2 cellular contexts compared by ENCODE assay signal in genomic region chr2:216008387-216008786, GRCh38.
TF ChIP-seq lines count a peak whose summit lies in the region.

No MANE protein-coding gene starts in this region.

TF ChIP-seq in HepG2, 621 proteins besides CTCF, POLR2A, EP300 and RAD21:
- TF ChIP-seq CAMTA2 (CRISPR knock-in tag; IDR thresholded peaks at IDR 0.05; ENCODE audit: borderline replicate concordance) (no peak), ZNF160 (CRISPR knock-in tag; IDR thresholded peaks at IDR 0.05) (no peak), KDM5B (CRISPR knock-in tag; IDR thresholded peaks at IDR 0.05; ENCODE audit: borderline replicate concordance) (no peak), ZNF256 (CRISPR knock-in tag; conservative IDR thresholded peaks at IDR 0.05) (no peak), ATM (IDR thresholded peaks at IDR 0.05; ENCODE audit: borderline replicate concordance) (no peak), RFX1 (IDR thresholded peaks at IDR 0.05) (no peak), STAG1 (CRISPR knock-in tag; IDR thresholded peaks at IDR 0.05) (peak; percentile 29; the same call in 1 of the 2 replicates), ZNF318 (CRISPR knock-in tag; IDR thresholded peaks at IDR 0.05) (no peak)

TF ChIP-seq in H1, 55 proteins besides CTCF, POLR2A, EP300 and RAD21:
- TF ChIP-seq NANOG (IDR thresholded peaks at IDR 0.05; ENCODE audit: insufficient read depth, low read depth, low read length, poor library complexity, severe bottlenecking) (no peak), TBP (IDR thresholded peaks at IDR 0.05; ENCODE audit: low read depth, low read length) (no peak), CHD2 (IDR thresholded peaks at IDR 0.05; ENCODE audit: low read length) (no peak), EGR1 (IDR thresholded peaks at IDR 0.05; ENCODE audit: borderline replicate concordance, low read depth, low read length) (no peak), CHD1 (IDR thresholded peaks at IDR 0.05; ENCODE audit: low read depth, low read length) (no peak), RFX5 (IDR thresholded peaks at IDR 0.05; ENCODE audit: borderline replicate concordance, low read depth, low read length) (no peak), CHD7 (IDR thresholded peaks at IDR 0.05; ENCODE audit: insufficient replicate concordance, low read length) (no peak), MAFK (IDR thresholded peaks at IDR 0.05; ENCODE audit: low read depth, low read length) (no peak), SIRT6 (IDR thresholded peaks at IDR 0.05; ENCODE audit: low read length) (no peak), BRCA1 (IDR thresholded peaks at IDR 0.05; ENCODE audit: low read depth, low read length) (no peak), CEBPB (IDR thresholded peaks at IDR 0.05; ENCODE audit: low read depth, low read length) (no peak), CBX8 (IDR thresholded peaks at IDR 0.05; ENCODE audit: borderline replicate concordance, low read depth, low read length) (no peak), CREB1 (IDR thresholded peaks at IDR 0.05) (no peak), ZNF274 (IDR thresholded peaks at IDR 0.05; ENCODE audit: borderline replicate concordance, extremely low read depth, low read length) (no peak), ATF2 (IDR thresholded peaks at IDR 0.05; ENCODE audit: low read length) (no peak), GABPA (IDR thresholded peaks at IDR 0.05; ENCODE audit: borderline replicate concordance, insufficient read depth, low read length) (no peak), SIN3A (conservative IDR thresholded peaks at IDR 0.05 in 1 of 2, IDR thresholded peaks at IDR 0.05 in 1 of 2; ENCODE audit: low read depth in 1 of 2, low read length in 2 of 2) (no peak), SP2 (IDR thresholded peaks at IDR 0.05; ENCODE audit: low read length) (no peak), SRF (IDR thresholded peaks at IDR 0.05; ENCODE audit: low read depth, low read length) (no peak)
